In the genomic region with DNA sequence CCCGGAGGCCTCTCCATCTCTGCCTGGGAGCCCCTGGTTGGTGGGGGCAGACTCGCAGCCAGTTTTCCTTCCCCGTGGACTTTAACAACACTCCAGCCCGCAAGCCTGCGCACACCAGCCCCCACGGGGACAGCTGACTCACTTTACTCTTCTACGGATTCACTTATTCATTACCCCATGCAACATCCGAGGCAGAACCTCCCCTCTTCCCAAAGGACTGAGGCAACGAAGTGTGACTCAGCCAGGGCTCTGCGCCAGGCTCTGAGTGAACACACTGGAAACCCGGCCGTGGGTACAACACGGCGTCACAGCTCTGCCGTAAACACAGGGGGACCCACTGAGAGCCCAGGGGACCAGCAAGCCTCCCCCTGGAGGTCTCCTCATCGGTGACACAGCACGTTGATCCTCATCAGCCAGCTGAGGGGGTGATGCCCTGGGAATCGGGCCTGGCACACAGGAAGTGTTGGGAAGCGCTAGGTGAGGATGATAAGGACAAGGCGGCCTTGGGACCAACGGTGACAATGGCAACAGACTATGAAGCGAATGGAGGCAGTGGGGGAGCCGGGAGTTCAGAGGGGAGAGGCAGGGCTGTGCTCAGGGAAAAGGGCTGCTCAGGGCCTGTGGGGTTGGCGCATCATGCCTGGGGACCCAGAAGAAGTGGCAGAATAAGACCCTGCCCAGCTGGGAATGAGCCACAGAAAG, we compare ENCODE assay signal across 9 cellular contexts. TPM values are rescaled to one million over a fixed set of nuclear protein-coding genes. Genes with fewer than 3 reads are reported as not detected.
DNase-seq lines count a peak whose midpoint lies in the region; ATAC-seq and TF ChIP-seq lines count a peak whose summit lies in the region.
"Had no signal": no experiment of that assay in that cellular context is flagged by ENCODE, and none has a peak within 500 bp of the region (broad histone marks: within the 10 kb centered on the region; RNA-seq: fewer than 3 reads in every experiment).

No MANE protein-coding gene starts in this region.

- H3K9ac ChIP-seq in HUES6 (ENCODE audit: low read length) (peak overlapping the region; percentile 37), neuronal stem cell (ENCODE audit: low read depth, low read length, poor library complexity) (peak overlapping the region; percentile 38)
- H3K9ac ChIP-seq: parathyroid adenoma had no signal

- H4K8ac ChIP-seq in neuronal stem cell (ENCODE audit: low read depth, low read length) = no peak overlapping the region

- no peak overlapping the region for H4K91ac ChIP-seq in neuronal stem cell (ENCODE audit: low read depth, low read length, poor library complexity)

- peaks cover 4% of the 10 kb centered on the region; the same call in 1 of the 2 replicates for H3K9me3 ChIP-seq in HUES6 (ENCODE audit: control insufficient read depth, insufficient read depth, low read depth, low read length)
- no peaks in the 10 kb centered on the region for H3K9me3 ChIP-seq in esophagus squamous epithelium
- H3K9me3 ChIP-seq in neuronal stem cell (replicated peaks in 1 of 2; ENCODE audit: control insufficient read depth in 2 of 2, insufficient read depth in 1 of 2, low read depth in 1 of 2, low read length in 2 of 2) = peaks cover 2 to 28% of the 10 kb centered on the region in 2 donors

- CTCF ChIA-PET in activated CD4-positive, alpha-beta memory T cell treated with anti-CD3 and anti-CD28 coated beads for 36 hours (lab: Charles Lee) = interaction anchor here (0.9 to 1.5 kb wide), 3 partner anchors 10 to 97 kb away, joined by 3 to 4 read pairs (median 3); no protein-coding TSS in a partner anchor

- H2BK5ac ChIP-seq in neuronal stem cell (ENCODE audit: low read length) = no peak overlapping the region

- H2BK12ac ChIP-seq in neuronal stem cell (ENCODE audit: low read length) = peak overlapping the region; percentile 93

- H3K18ac ChIP-seq in neuronal stem cell (ENCODE audit: low read length) = peak overlapping the region; percentile 79

- H3K23ac ChIP-seq in neuronal stem cell (ENCODE audit: low read depth, low read length, poor library complexity) = no peak overlapping the region

- H3K27ac ChIP-seq in HUES6 (ENCODE audit: low read depth, low read length) (no peak overlapping the region), esophagus squamous epithelium (peak overlapping the region; percentile 47 to 88 (median 74)), neuronal stem cell (replicated peaks; ENCODE audit: low read length) (no peak overlapping the region)
- H3K27ac ChIP-seq: parathyroid adenoma had no signal

- intact Hi-C loops in activated CD4-positive, alpha-beta memory T cell treated with anti-CD3 and anti-CD28 coated beads for 36 hours (cut with micrococcal nuclease) = loop anchor here (5.0 kb wide), 1 partner anchor 486 kb away; a partner anchor contains a TSS
- intact Hi-C loops in esophagus squamous epithelium (cut with DNase I) = no loop called here

- H3K79me1 ChIP-seq in neuronal stem cell (ENCODE audit: low read depth, low read length) = no peaks in the 10 kb centered on the region

- no peak for TF ChIP-seq CTCF in AG09309 (IDR thresholded peaks at IDR 0.05; ENCODE audit: control insufficient read depth, insufficient read depth, low read depth, low read length, missing control alignments)
- TF ChIP-seq CTCF in esophagus squamous epithelium (IDR thresholded peaks at IDR 0.05) = no peak

- no peak overlapping the region for H2BK120ac ChIP-seq in neuronal stem cell (ENCODE audit: low read depth, low read length)

- H3K4me2 ChIP-seq in neuronal stem cell (ENCODE audit: insufficient read depth, low read length, poor library complexity, severe bottlenecking) = peak overlapping the region; percentile 26

- H3K4me3 ChIP-seq in AG09309 (ENCODE audit: control insufficient read depth, low read depth, low read length) (peak overlapping the region; percentile 33), HUES6 (ENCODE audit: low read depth, low read length) (no peak overlapping the region), esophagus squamous epithelium (peak overlapping the region in 1 of 4 donors; percentile 30), neuronal stem cell (ENCODE audit: low read length in 2 of 2) (no peak overlapping the region)

- H3K4me1 ChIP-seq in HUES6 (ENCODE audit: control insufficient read depth, insufficient read depth, low read length) (peaks cover 45% of the 10 kb centered on the region), esophagus squamous epithelium (peaks cover 5 to 89% (median 35%) of the 10 kb centered on the region in 3 donors), neuronal stem cell (ENCODE audit: control insufficient read depth in 2 of 2, insufficient read depth in 1 of 2, low read depth in 1 of 2, low read length in 2 of 2) (peaks cover 41 to 53% of the 10 kb centered on the region in 2 donors)
- H3K4me1 ChIP-seq: parathyroid adenoma had no signal

- no peak overlapping the region for H3K4ac ChIP-seq in neuronal stem cell (ENCODE audit: low read length)

- POLR2A ChIA-PET in activated CD4-positive, alpha-beta memory T cell treated with anti-CD3 and anti-CD28 coated beads for 36 hours (lab: Charles Lee) = interaction anchor here (1.3 to 5.0 kb wide), 2 partner anchors 13 to 89 kb away, joined by 3 to 54 read pairs; a partner anchor contains a TSS

- no peaks in the 10 kb centered on the region for H3K27me3 ChIP-seq in HUES6 (ENCODE audit: control insufficient read depth, insufficient read depth, low read length)
- H3K27me3 ChIP-seq in esophagus squamous epithelium = no peaks in the 10 kb centered on the region
- no peaks in the 10 kb centered on the region for H3K27me3 ChIP-seq in neuronal stem cell (ENCODE audit: control insufficient read depth in 3 of 3, insufficient read depth in 3 of 3, low read depth in 1 of 3, low read length in 3 of 3)

- no peak overlapping the region for H2AFZ ChIP-seq in neuronal stem cell (ENCODE audit: low read length)
- H2AFZ ChIP-seq: parathyroid adenoma had no signal

- peaks cover 10% of the 10 kb centered on the region; the same call in 1 of the 2 replicates for H3K36me3 ChIP-seq in HUES6 (ENCODE audit: control insufficient read depth, insufficient read depth, low read length)
- H3K36me3 ChIP-seq in esophagus squamous epithelium = no peaks in the 10 kb centered on the region
- H3K36me3 ChIP-seq in neuronal stem cell (replicated peaks in 1 of 2; ENCODE audit: control insufficient read depth in 2 of 2, insufficient read depth in 2 of 2, low read length in 2 of 2) = peaks cover 4 to 60% of the 10 kb centered on the region in 2 donors

- H3K9me3 Mint-ChIP-seq in activated CD4-positive, alpha-beta memory T cell treated with anti-CD3 and anti-CD28 coated beads for 36 hours = no peaks in the 10 kb centered on the region

- H3K36me3 Mint-ChIP-seq in activated CD4-positive, alpha-beta memory T cell treated with anti-CD3 and anti-CD28 coated beads for 36 hours = peaks cover 36% of the 10 kb centered on the region

- peak overlapping the region; percentile 61 for H3K4me3 Mint-ChIP-seq in activated CD4-positive, alpha-beta memory T cell treated with anti-CD3 and anti-CD28 coated beads for 36 hours

- H2BK15ac ChIP-seq in neuronal stem cell (ENCODE audit: low read length) = no peak overlapping the region

- TF ChIP-seq POLR2A in esophagus squamous epithelium (IDR thresholded peaks at IDR 0.05) = no peak

- H3K27me3 Mint-ChIP-seq in activated CD4-positive, alpha-beta memory T cell treated with anti-CD3 and anti-CD28 coated beads for 36 hours = no peaks in the 10 kb centered on the region

- peak overlapping the region; percentile 90 for H3K27ac Mint-ChIP-seq in activated CD4-positive, alpha-beta memory T cell treated with anti-CD3 and anti-CD28 coated beads for 36 hours

- DNase-seq in AG09309 (ENCODE audit: low read depth) (peak; percentile 91), esophagus squamous epithelium (lab: John Stamatoyannopoulos, UW) (no peak), neuronal stem cell (ENCODE audit: low spot score) (no peak), NCI-H524 (lab: John Stamatoyannopoulos, UW) (no peak), DMS53 (lab: John Stamatoyannopoulos, UW) (no peak)
- DNase-seq in activated CD4-positive, alpha-beta memory T cell treated with anti-CD3 and anti-CD28 coated beads for 36 hours = peak; percentile 78

- peak overlapping the region; percentile 6 for H3K14ac ChIP-seq in neuronal stem cell (ENCODE audit: low read length)

- H2AK5ac ChIP-seq in neuronal stem cell (ENCODE audit: low read depth, low read length) = peak overlapping the region; percentile 17

- 32 to 47% methylated on average over 12 to 15 of the region's 24 CpGs for WGBS in esophagus squamous epithelium, 2 donors
- WGBS in neuronal stem cell (ENCODE audit: extremely low coverage in 2 of 2, insufficient read length in 2 of 2, insufficient replicate concordance in 1 of 2), 2 donors = no CpG with 5 or more reads among the region's 24 CpGs

- H3K4me1 Mint-ChIP-seq in activated CD4-positive, alpha-beta memory T cell treated with anti-CD3 and anti-CD28 coated beads for 36 hours (ENCODE audit: low read depth) = peaks cover 90% of the 10 kb centered on the region

- ATAC-seq in GM18870 (IDR thresholded peaks at IDR 0.05; ENCODE audit: unreplicated experiment) = no peak

RNA-seq across cellular contexts. Expression of a gene that starts 14.6 kb away (rescaled TPM):
- total RNA-seq in activated CD4-positive, alpha-beta memory T cell treated with anti-CD3 and anti-CD28 coated beads for 36 hours = 100 to 1,000 TPM; 358 to 364 TPM
- 10 to 100 TPM in 3 of 4 donors, 1 to 10 TPM in 1; 7.9 to 34.2 (median 23.4) TPM for total RNA-seq in esophagus squamous epithelium
- polyA plus RNA-seq in neuronal stem cell (2013, experiment 1 of 2) = 222 TPM
- polyA plus RNA-seq in neuronal stem cell (2013, experiment 2 of 2) = 221 TPM

RNA-seq across cellular contexts. Expression of a gene that starts 45.0 kb away (rescaled TPM):
- 10 to 100 TPM; 56.1 to 56.8 TPM for total RNA-seq in activated CD4-positive, alpha-beta memory T cell treated with anti-CD3 and anti-CD28 coated beads for 36 hours
- total RNA-seq in esophagus squamous epithelium = 10 to 100 TPM; 28.7 to 58.6 (median 40.1) TPM
- polyA plus RNA-seq in neuronal stem cell (2013, experiment 1 of 2) = 7.4 TPM
- polyA plus RNA-seq in neuronal stem cell (2013, experiment 2 of 2) = 8.0 TPM

Comparison
In these comparisons a context has a peak if more than half of its experiments do, and no peak if none do; other contexts are left out.
1. DNase-seq: peak in AG09309 (single experiment) and activated CD4-positive, alpha-beta memory T cell treated with anti-CD3 and anti-CD28 coated beads for 36 hours (single experiment); none in esophagus squamous epithelium (single experiment), neuronal stem cell (single experiment), NCI-H524 (0 of 2) and DMS53 (single experiment).
2. H3K27ac ChIP-seq: peak in esophagus squamous epithelium (4 of 4); none in HUES6 (single experiment) and neuronal stem cell (single experiment).
3. RNA of a gene that starts 14.6 kb away (total RNA-seq): 358 to 364 TPM in activated CD4-positive, alpha-beta memory T cell treated with anti-CD3 and anti-CD28 coated beads for 36 hours; 7.9 to 34.2 TPM in esophagus squamous epithelium; every median in the first group is over 10 times any median in the second.